ENCODE assay signal across 1 cellular context in genomic region chrX:63434665-63435064, GRCh38.
TF ChIP-seq lines count a peak whose summit lies in the region.

No MANE protein-coding gene starts in this region.

TF ChIP-seq in K562, 482 proteins besides CTCF, POLR2A, EP300 and RAD21 (continued from another document and continues in another):
- TF ChIP-seq PBX2 (CRISPR knock-in tag; IDR thresholded peaks at IDR 0.05; ENCODE audit: low read depth) (no peak), PBX2 (tag; conservative IDR thresholded peaks at IDR 0.05; ENCODE audit: low read depth) (peak; percentile 91), POLR3G (IDR thresholded peaks at IDR 0.05; ENCODE audit: extremely low read depth, insufficient read length, insufficient replicate concordance) (no peak), TAL1 (IDR thresholded peaks at IDR 0.05) (peak; percentile 71), CXXC5 (CRISPR knock-in tag; IDR thresholded peaks at IDR 0.05) (peak; percentile 84), VEZF1 (CRISPR knock-in tag; IDR thresholded peaks at IDR 0.05) (peak; percentile 49), CREB3 (tag; conservative IDR thresholded peaks at IDR 0.05; ENCODE audit: low read depth) (peak; percentile 95), TEAD4 (IDR thresholded peaks at IDR 0.05; ENCODE audit: low read length) (peak; percentile 87), TEAD4 (CRISPR knock-in tag; IDR thresholded peaks at IDR 0.05; ENCODE audit: borderline replicate concordance) (no peak), ZNF398 (CRISPR knock-in tag; IDR thresholded peaks at IDR 0.05) (peak; percentile 67; the same call in 1 of the 2 replicates), ZNF592 (IDR thresholded peaks at IDR 0.05) (peak; percentile 100), ZNF79 (CRISPR knock-in tag; IDR thresholded peaks at IDR 0.05; ENCODE audit: low read depth) (peak; percentile 77; the same call in 1 of the 2 replicates), HDAC1 (IDR thresholded peaks at IDR 0.05) (0 out of 4 replicates have a peak, but pooled peaks of 1 of the 2 experiments have one; percentile 25), DPF2 (IDR thresholded peaks at IDR 0.05) (peak; percentile 69), TCF3 (CRISPR knock-in tag; IDR thresholded peaks at IDR 0.05) (peak; percentile 74), EGR1 (conservative IDR thresholded peaks at IDR 0.05) (peak; percentile 51), SAFB (IDR thresholded peaks at IDR 0.05; ENCODE audit: borderline replicate concordance, low read depth, low read length) (no peak), ZKSCAN8 (CRISPR knock-in tag; IDR thresholded peaks at IDR 0.05) (peak; percentile 84), CHD4 (IDR thresholded peaks at IDR 0.05; ENCODE audit: insufficient read depth, insufficient replicate concordance, low read depth, low read length, poor library complexity, severe bottlenecking) (no peak), ETS2 (tag; IDR thresholded peaks at IDR 0.05; ENCODE audit: borderline replicate concordance, poor library complexity, severe bottlenecking) (no peak), ZNF766 (CRISPR knock-in tag; conservative IDR thresholded peaks at IDR 0.05) (peak; percentile 93), FOXP4 (CRISPR knock-in tag; IDR thresholded peaks at IDR 0.05; ENCODE audit: borderline replicate concordance) (no peak), ZNF354B (CRISPR knock-in tag; IDR thresholded peaks at IDR 0.05) (peak; percentile 68; the same call in 1 of the 2 replicates), TEAD1 (CRISPR knock-in tag; IDR thresholded peaks at IDR 0.05) (peak in 1 of 2 experiments; percentile 84; a peak in 2 of 4 replicates), POLR2AphosphoS5 (IDR thresholded peaks at IDR 0.05; ENCODE audit: control insufficient read depth, insufficient read depth, low read depth, low read length) (0 out of 2 replicates have a peak, but pooled peaks have one; percentile 17), JUND (IDR thresholded peaks at IDR 0.05; ENCODE audit: borderline replicate concordance, low read depth, low read length) (no peak), JUND (tag; IDR thresholded peaks at IDR 0.05; ENCODE audit: borderline replicate concordance, low read depth, low read length) (peak; percentile 86; the same call in 1 of the 3 replicates), RFX7 (CRISPR knock-in tag; IDR thresholded peaks at IDR 0.05) (no peak), GATA2 (CRISPR knock-in tag; IDR thresholded peaks at IDR 0.05) (no peak), CSDE1 (IDR thresholded peaks at IDR 0.05) (0 out of 4 replicates have a peak, but pooled peaks of 1 of the 2 experiments have one; percentile 53), TCF15 (CRISPR knock-in tag; IDR thresholded peaks at IDR 0.05) (peak; percentile 72; the same call in 1 of the 2 replicates), PTTG1 (tag; IDR thresholded peaks at IDR 0.05; ENCODE audit: low read depth) (peak; percentile 87), TCFL5 (CRISPR knock-in tag; conservative IDR thresholded peaks at IDR 0.05) (0 out of 2 replicates have a peak, but pooled peaks have one; percentile 71), ZC3H11A (IDR thresholded peaks at IDR 0.05; ENCODE audit: low read depth, low read length) (peak; percentile 77; the same call in 1 of the 2 replicates), ZNF639 (CRISPR knock-in tag; conservative IDR thresholded peaks at IDR 0.05 in 1 of 2, IDR thresholded peaks at IDR 0.05 in 1 of 2) (peak in 1 of 2 experiments; percentile 96; a peak in 2 of 4 replicates), MAZ (CRISPR knock-in tag; conservative IDR thresholded peaks at IDR 0.05 in 1 of 2, IDR thresholded peaks at IDR 0.05 in 1 of 2) (peak in 1 of 2 experiments; percentile 53; a peak in 2 of 4 replicates), GTF2A2 (tag; IDR thresholded peaks at IDR 0.05) (peak; percentile 82; the same call in 1 of the 2 replicates), BACH1 (tag; IDR thresholded peaks at IDR 0.05) (peak; percentile 82), HINFP (tag; conservative IDR thresholded peaks at IDR 0.05; ENCODE audit: low read depth) (peak; percentile 75; the same call in 1 of the 2 replicates), ZNF239 (CRISPR knock-in tag; IDR thresholded peaks at IDR 0.05) (peak; percentile 87), MECOM (CRISPR knock-in tag; IDR thresholded peaks at IDR 0.05) (peak; percentile 82), PHF20 (IDR thresholded peaks at IDR 0.05; ENCODE audit: partially characterized antibody) (no peak), PHB (CRISPR knock-in tag; IDR thresholded peaks at IDR 0.05) (no peak)
